ENCODE assay signal across 10 cellular contexts in the genomic region with DNA sequence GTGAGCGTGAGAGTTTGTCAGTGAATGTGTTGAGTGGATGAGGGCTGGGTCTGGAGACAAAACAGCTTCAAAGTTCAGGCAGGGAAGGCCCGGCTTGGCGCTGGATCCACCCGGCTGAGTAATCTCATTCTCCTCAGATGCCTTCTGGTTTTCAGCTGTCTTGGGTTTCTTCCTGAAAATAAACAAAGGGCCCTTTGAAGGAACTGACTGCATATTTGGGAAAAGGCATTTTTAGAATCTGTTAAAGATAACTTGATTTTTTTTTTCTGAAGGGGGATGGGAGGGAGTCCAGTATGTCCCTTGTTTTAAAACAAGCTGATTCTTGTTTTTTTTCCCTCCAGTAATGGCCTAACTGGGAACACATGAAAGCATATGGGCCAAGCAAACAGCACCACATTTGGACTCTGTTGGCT.
DNase-seq lines count a peak whose midpoint lies in the region; ATAC-seq and TF ChIP-seq lines count a peak whose summit lies in the region.
"Had no signal": no experiment of that assay in that cellular context is flagged by ENCODE, and none has a peak within 500 bp of the region (broad histone marks: within the 10 kb centered on the region; RNA-seq: fewer than 3 reads in every experiment).

No MANE protein-coding gene starts in this region.

- peak; percentile 78 to 85 for ATAC-seq in right cardiac atrium
- no peak for ATAC-seq in GM18873 (IDR thresholded peaks at IDR 0.05; ENCODE audit: low FRiP score, unreplicated experiment)

- H3K4me3 ChIP-seq in astrocyte of the spinal cord (ENCODE audit: low read depth, low read length) (no peak overlapping the region), right cardiac atrium (ENCODE audit: low read length) (no peak overlapping the region), MM.1S (ENCODE audit: low read length) (no peak overlapping the region)

- no peaks in the 10 kb centered on the region for H3F3A ChIP-seq in MM.1S (ENCODE audit: insufficient read depth, low read length)

- no peaks in the 10 kb centered on the region for H3K9me2 ChIP-seq in MM.1S (replicated peaks; ENCODE audit: insufficient read depth, low read length)

- no peak overlapping the region for H3K9ac ChIP-seq in MM.1S (ENCODE audit: low read length)
- H3K9ac ChIP-seq: KMS-11 had no signal

- H3K9me3 Mint-ChIP-seq in glutamatergic neuron (ENCODE audit: unreplicated experiment), result peaks cover 1% of the 10 kb centered on the region
- H3K9me3 Mint-ChIP-seq: activated naive CD4-positive, alpha-beta T cell treated with anti-CD3 and anti-CD28 coated beads, Interleukin-2, amount 50 U/mL, for 24 hours had no signal

- H3K4me2 ChIP-seq in MM.1S (ENCODE audit: low read depth, low read length), result no peak overlapping the region
- H3K4me2 ChIP-seq: KMS-11 had no signal

- intact Hi-C loops in right cardiac atrium (cut with DNase I), result no loop called here

- H3K79me2 ChIP-seq in MM.1S (ENCODE audit: low read length), result no peaks in the 10 kb centered on the region

- no peaks in the 10 kb centered on the region for H3K36me3 ChIP-seq in MM.1S (replicated peaks; ENCODE audit: insufficient read depth, low read length)

- WGBS in right cardiac atrium, result 23% methylated on average over 4 of the region's 4 CpGs

- peak in 12 of 14 donors; percentile 18 to 83 (median 52) for DNase-seq in C1 segment of cervical spinal cord (lab: John Stamatoyannopoulos, UW)
- peak; percentile 93 for DNase-seq in astrocyte of the spinal cord (ENCODE audit: low read depth, low spot score)
- peak; percentile 86 to 94 (median 90) for DNase-seq in right cardiac atrium
- DNase-seq in putamen (ENCODE audit: low spot score), result peak; percentile 93
- DNase-seq in glutamatergic neuron, result no peak
- no peak for DNase-seq in activated CD8-positive, alpha-beta memory T cell treated with anti-CD3 and anti-CD28 coated beads, Interleukin-2, amount 50 U/mL, for 48 hours
- DNase-seq in MM.1S, result no peak

- H3K4me1 ChIP-seq in right cardiac atrium (ENCODE audit: control insufficient read depth, insufficient read depth, low read length), result peaks cover 15% of the 10 kb centered on the region
- H3K4me1 ChIP-seq in MM.1S (ENCODE audit: low read length), result no peaks in the 10 kb centered on the region

- H3K27ac ChIP-seq in right cardiac atrium (ENCODE audit: low read length) (peak overlapping the region; percentile 89), MM.1S (ENCODE audit: low read length) (no peak overlapping the region)
- H3K27ac ChIP-seq: KMS-11 had no signal

- TF ChIP-seq CTCF in astrocyte of the spinal cord (IDR thresholded peaks at IDR 0.05; ENCODE audit: low read depth, low read length) (no peak), glutamatergic neuron (IDR thresholded peaks at IDR 0.05; ENCODE audit: partially characterized antibody, unreplicated experiment) (no peak), MM.1S (IDR thresholded peaks at IDR 0.05; ENCODE audit: low read length) (no peak)

- H3K27me3 ChIP-seq in right cardiac atrium (ENCODE audit: control insufficient read depth, insufficient read depth), result no peaks in the 10 kb centered on the region
- H3K27me3 ChIP-seq in MM.1S (replicated peaks; ENCODE audit: insufficient read depth, low read length), result no peaks in the 10 kb centered on the region

- peaks cover 18% of the 10 kb centered on the region for H3K4me1 Mint-ChIP-seq in glutamatergic neuron (ENCODE audit: low read depth, unreplicated experiment)
- H3K4me1 Mint-ChIP-seq: activated naive CD4-positive, alpha-beta T cell treated with anti-CD3 and anti-CD28 coated beads, Interleukin-2, amount 50 U/mL, for 24 hours had no signal

- H3K27ac Mint-ChIP-seq in glutamatergic neuron (ENCODE audit: unreplicated experiment), result no peak overlapping the region
- H3K27ac Mint-ChIP-seq: activated naive CD4-positive, alpha-beta T cell treated with anti-CD3 and anti-CD28 coated beads, Interleukin-2, amount 50 U/mL, for 24 hours had no signal

- no peaks in the 10 kb centered on the region for H3K36me3 Mint-ChIP-seq in glutamatergic neuron (ENCODE audit: unreplicated experiment)

- H3K27me3 Mint-ChIP-seq in glutamatergic neuron (ENCODE audit: unreplicated experiment), result peaks cover 6% of the 10 kb centered on the region
- H3K27me3 Mint-ChIP-seq: activated naive CD4-positive, alpha-beta T cell treated with anti-CD3 and anti-CD28 coated beads, Interleukin-2, amount 50 U/mL, for 24 hours had no signal

- no peak overlapping the region for H2AFZ ChIP-seq in MM.1S (ENCODE audit: low read length)

- in situ Hi-C loops in astrocyte of the spinal cord (cut with HindIII; ENCODE audit: low sequenced_read_pairs), result no loop called here

- no peak overlapping the region for H3K4me3 Mint-ChIP-seq in glutamatergic neuron (ENCODE audit: unreplicated experiment)
- H3K4me3 Mint-ChIP-seq: activated naive CD4-positive, alpha-beta T cell treated with anti-CD3 and anti-CD28 coated beads, Interleukin-2, amount 50 U/mL, for 24 hours had no signal

- H3K9me3 ChIP-seq in right cardiac atrium (ENCODE audit: control insufficient read depth, low read length) (no peaks in the 10 kb centered on the region), MM.1S (replicated peaks; ENCODE audit: insufficient read depth, low read length) (no peaks in the 10 kb centered on the region)

- H4K20me1 ChIP-seq in MM.1S (ENCODE audit: insufficient read depth, low read length), result no peaks in the 10 kb centered on the region

Comparison
In these comparisons a context has a peak if more than half of its experiments do, and no peak if none do; other contexts are left out.
1. DNase-seq: peak in C1 segment of cervical spinal cord (12 of 14), astrocyte of the spinal cord (single experiment), right cardiac atrium (3 of 3) and putamen (single experiment); none in glutamatergic neuron (single experiment), activated CD8-positive, alpha-beta memory T cell treated with anti-CD3 and anti-CD28 coated beads, Interleukin-2, amount 50 U/mL, for 48 hours (single experiment) and MM.1S (single experiment).